Comparison of ENCODE assay signal across 1 cellular context in genomic region chr19:12544401-12544876, GRCh38.
TF ChIP-seq lines count a peak whose summit lies in the region.

No MANE protein-coding gene starts in this region.

TF ChIP-seq in K562, 482 proteins besides CTCF, POLR2A, EP300 and RAD21 (continued from another document and continues in another):
- TF ChIP-seq MBD1 (CRISPR knock-in tag; IDR thresholded peaks at IDR 0.05) (no peak), TFAM (CRISPR knock-in tag; conservative IDR thresholded peaks at IDR 0.05) (no peak), ZNF639 (CRISPR knock-in tag; conservative IDR thresholded peaks at IDR 0.05 in 1 of 2, IDR thresholded peaks at IDR 0.05 in 1 of 2) (0 out of 4 replicates have a peak, but pooled peaks of 1 of the 2 experiments have one; percentile 64), SIRT6 (IDR thresholded peaks at IDR 0.05; ENCODE audit: low read depth, low read length) (no peak), AFF4 (CRISPR knock-in tag; IDR thresholded peaks at IDR 0.05) (0 out of 2 replicates have a peak, but pooled peaks have one; percentile 19), ATF1 (CRISPR knock-in tag; IDR thresholded peaks at IDR 0.05) (no peak), ATF1 (tag; IDR thresholded peaks at IDR 0.05) (no peak; the same call in 1 of the 2 replicates), ZBTB8A (IDR thresholded peaks at IDR 0.05; ENCODE audit: partially characterized antibody) (no peak), CSDE1 (IDR thresholded peaks at IDR 0.05) (no peak), WHSC1 (IDR thresholded peaks at IDR 0.05; ENCODE audit: low read length) (no peak), GTF3C2 (IDR thresholded peaks at IDR 0.05; ENCODE audit: borderline replicate concordance, extremely low read depth, insufficient read length) (no peak), NFE2L1 (tag; IDR thresholded peaks at IDR 0.05; ENCODE audit: borderline replicate concordance, low read depth) (no peak), ZNF79 (CRISPR knock-in tag; IDR thresholded peaks at IDR 0.05; ENCODE audit: low read depth) (no peak), CEBPZ (IDR thresholded peaks at IDR 0.05; ENCODE audit: borderline replicate concordance, low read depth, low read length) (no peak), ETV5 (CRISPR knock-in tag; IDR thresholded peaks at IDR 0.05; ENCODE audit: low read depth) (peak; percentile 14; the same call in 1 of the 2 replicates), CUX1 (CRISPR knock-in tag; IDR thresholded peaks at IDR 0.05) (no peak), USF2 (CRISPR knock-in tag; IDR thresholded peaks at IDR 0.05) (peak; percentile 70), MBD2 (IDR thresholded peaks at IDR 0.05; ENCODE audit: borderline replicate concordance, low read depth) (peak; percentile 87), SPI1 (IDR thresholded peaks at IDR 0.05; ENCODE audit: borderline replicate concordance, low read depth, low read length) (no peak), ZNF764 (CRISPR knock-in tag; IDR thresholded peaks at IDR 0.05; ENCODE audit: low read depth) (no peak), LCOR (CRISPR knock-in tag; IDR thresholded peaks at IDR 0.05) (no peak), COPS2 (conservative IDR thresholded peaks at IDR 0.05) (no peak), ZNF224 (CRISPR knock-in tag; IDR thresholded peaks at IDR 0.05) (no peak), CBX3 (IDR thresholded peaks at IDR 0.05; ENCODE audit: borderline replicate concordance in 1 of 2, low read length in 2 of 2) (peak in 1 of 2 experiments; percentile 68; a peak in 1 of 3 replicates), ZNF354B (CRISPR knock-in tag; IDR thresholded peaks at IDR 0.05) (no peak), ZNF707 (CRISPR knock-in tag; conservative IDR thresholded peaks at IDR 0.05) (no peak), ZNF561 (CRISPR knock-in tag; conservative IDR thresholded peaks at IDR 0.05) (no peak), RNF2 (IDR thresholded peaks at IDR 0.05) (peak; percentile 90), MTF1 (CRISPR knock-in tag; IDR thresholded peaks at IDR 0.05; ENCODE audit: borderline replicate concordance) (no peak), RFX5 (IDR thresholded peaks at IDR 0.05; ENCODE audit: low read depth, low read length) (no peak), NKRF (IDR thresholded peaks at IDR 0.05; ENCODE audit: borderline replicate concordance) (no peak)
